ENCODE assay signal across 11 cellular contexts in the genomic region with DNA sequence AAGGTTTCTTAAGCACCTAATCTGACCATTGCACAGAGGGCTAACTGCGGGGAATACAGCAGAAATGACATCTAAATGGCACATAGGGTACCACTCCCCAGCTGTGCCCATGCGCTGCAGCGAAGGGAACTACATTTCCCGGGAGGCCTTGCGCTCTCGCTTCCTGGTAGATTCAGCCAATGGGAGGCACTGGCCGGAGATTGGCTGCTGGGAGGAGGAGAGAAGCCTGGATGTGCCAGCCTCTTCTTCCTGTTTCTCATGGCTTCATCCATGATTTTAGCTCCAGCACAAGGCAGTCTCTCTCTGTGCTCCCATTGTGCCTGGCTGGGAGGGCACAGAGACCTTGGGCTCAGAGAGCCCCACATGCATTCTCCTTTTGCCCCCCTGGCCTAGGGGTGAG.
DNase-seq lines count a peak whose midpoint lies in the region; ATAC-seq, FAIRE-seq and TF ChIP-seq lines count a peak whose summit lies in the region.
"Had no signal": no experiment of that assay in that cellular context is flagged by ENCODE, and none has a peak within 500 bp of the region (broad histone marks: within the 10 kb centered on the region; RNA-seq: fewer than 3 reads in every experiment).

No MANE protein-coding gene starts in this region.

- TF ChIP-seq CTCF in body of pancreas (IDR thresholded peaks at IDR 0.05) = no peak
- TF ChIP-seq CTCF in HepG2 (CRISPR knock-in tag; IDR thresholded peaks at IDR 0.05) = no peak
- no peak for TF ChIP-seq CTCF in GM10266 (IDR thresholded peaks at IDR 0.05; ENCODE audit: control insufficient read depth, insufficient read depth, low read depth, missing control alignments)

- H3K9me3 ChIP-seq in body of pancreas (no peaks in the 10 kb centered on the region), HepG2 (ENCODE audit: low read length) (no peaks in the 10 kb centered on the region)
- H3K9me3 ChIP-seq: upper lobe of left lung had no signal

- TF ChIP-seq RAD21 in HepG2 (CRISPR knock-in tag; IDR thresholded peaks at IDR 0.05) = no peak

- peak; percentile 49 for ATAC-seq in body of pancreas
- ATAC-seq in HepG2 = peak; percentile 58
- ATAC-seq in HG03432 (IDR thresholded peaks at IDR 0.05; ENCODE audit: unreplicated experiment) = no peak
- no peak for ATAC-seq in GM21723 (IDR thresholded peaks at IDR 0.05; ENCODE audit: unreplicated experiment)

- H3K9ac ChIP-seq in HepG2 (ENCODE audit: insufficient read depth, low read depth, low read length) = no peak overlapping the region

- no peak overlapping the region for H2AFZ ChIP-seq in HepG2 (ENCODE audit: low read length)

- in situ Hi-C loops in HepG2 (cut with HindIII; ENCODE audit: extremely low pct_ligation_motif_present, low pct_unique_long_range_greater_than_20kb) = loop anchor here (5.0 kb wide), 2 partner anchors 234 to 349 kb away; no protein-coding TSS in a partner anchor

- DNase-seq in NCI-H1417 (lab: John Stamatoyannopoulos, UW) (peak; percentile 22 to 68 (median 55)), NCI-H1417 treated with DMSO at 0.1 percent for 48 hours (lab: John Stamatoyannopoulos, UW) (no peak), NCI-H2081 (lab: John Stamatoyannopoulos, UW) (peak; percentile 82 to 88), body of pancreas (peak; percentile 40 to 63 (median 55)), HepG2 (ENCODE audit: low spot score) (peak; percentile 32), GM10266 (ENCODE audit: extremely low spot score) (no peak)

- H3K79me2 ChIP-seq in HepG2 (ENCODE audit: insufficient read depth, low read length) = no peaks in the 10 kb centered on the region

- no peak for TF ChIP-seq POLR2A in body of pancreas (IDR thresholded peaks at IDR 0.05)
- no peak for TF ChIP-seq POLR2A in HepG2 (IDR thresholded peaks at IDR 0.05; ENCODE audit: insufficient read depth in 1 of 2, low read depth in 2 of 2, low read length in 2 of 2)

- no peaks in the 10 kb centered on the region for H4K20me1 ChIP-seq in HepG2 (ENCODE audit: insufficient read depth, low read length)

- H3K4me1 ChIP-seq in body of pancreas (no peaks in the 10 kb centered on the region), HepG2 (ENCODE audit: insufficient read depth, low read length) (peaks cover 8% of the 10 kb centered on the region)

- FAIRE-seq in HepG2 (lab: Jason Lieb, UNC) = peak; percentile 63
- FAIRE-seq: A204.1, islet of Langerhans had no signal

- H3K36me3 ChIP-seq in body of pancreas (replicated peaks in 1 of 2; ENCODE audit: insufficient read depth in 1 of 2, low read depth in 2 of 2) (no peaks in the 10 kb centered on the region), HepG2 (replicated peaks in 1 of 2; ENCODE audit: control insufficient read depth in 1 of 2, insufficient read depth in 2 of 2, low read length in 2 of 2) (no peaks in the 10 kb centered on the region)
- H3K36me3 ChIP-seq: upper lobe of left lung had no signal

- H3K27me3 ChIP-seq in body of pancreas = no peaks in the 10 kb centered on the region
- H3K27me3 ChIP-seq in HepG2 (ENCODE audit: control insufficient read depth in 1 of 2, insufficient read depth in 2 of 2, low read length in 2 of 2) = peaks cover 0 to 3% of the 10 kb centered on the region in 2 experiments; a peak in 1 of 5 replicates
- H3K27me3 ChIP-seq: upper lobe of left lung had no signal

- H3K27ac ChIP-seq in body of pancreas (no peak overlapping the region), HepG2 (ENCODE audit: extremely low read length, insufficient read depth, low read length) (no peak overlapping the region)
- H3K27ac ChIP-seq: upper lobe of left lung had no signal

- no TSS peak for BruUV-seq in HepG2 (replicated peaks; lab: Mats Ljungman, UMichigan)

- H3K4me3 ChIP-seq in body of pancreas (no peak overlapping the region), HepG2 (replicated peaks in 1 of 3; ENCODE audit: insufficient read depth in 1 of 3, low read depth in 2 of 3, low read length in 3 of 3) (no peak overlapping the region)
- H3K4me3 ChIP-seq: upper lobe of left lung had no signal

- CTCF ChIA-PET in HepG2 (lab: Yijun Ruan, JAX; ENCODE audit: low intra/inter-chr PET ratio, low total read pairs) = interaction anchor here (7.5 kb wide), 1 partner anchor 350 kb away, joined by 231 read pairs; no protein-coding TSS in a partner anchor

- WGBS in body of pancreas, 2 donors = 23 to 32% methylated on average over 7 of the region's 7 CpGs
- WGBS in HepG2 (ENCODE audit: low lambda C conversion rate) = 11% methylated on average over 7 of the region's 7 CpGs

- H3K4me2 ChIP-seq in HepG2 (ENCODE audit: low read depth, low read length) = no peak overlapping the region

- TF ChIP-seq EP300 in HepG2 (IDR thresholded peaks at IDR 0.05; ENCODE audit: low read depth in 2 of 2, low read length in 2 of 2) (no peak), HepG2 (CRISPR knock-in tag; IDR thresholded peaks at IDR 0.05; ENCODE audit: borderline replicate concordance) (no peak)

- POLR2A ChIA-PET in HepG2 (lab: Yijun Ruan, JAX) = no interaction called here

- intact Hi-C loops in body of pancreas (cut with DNase I) = loop anchor here (5.0 to 10.0 kb wide), 2 partner anchors 231 to 354 kb away; no protein-coding TSS in a partner anchor
- intact Hi-C loops in HepG2 (cut with micrococcal nuclease; ENCODE audit: unreplicated experiment) = no loop called here

TF ChIP-seq in HepG2, 621 proteins besides CTCF, POLR2A, EP300 and RAD21 (continues in another document):
- TF ChIP-seq, protein P1, sequence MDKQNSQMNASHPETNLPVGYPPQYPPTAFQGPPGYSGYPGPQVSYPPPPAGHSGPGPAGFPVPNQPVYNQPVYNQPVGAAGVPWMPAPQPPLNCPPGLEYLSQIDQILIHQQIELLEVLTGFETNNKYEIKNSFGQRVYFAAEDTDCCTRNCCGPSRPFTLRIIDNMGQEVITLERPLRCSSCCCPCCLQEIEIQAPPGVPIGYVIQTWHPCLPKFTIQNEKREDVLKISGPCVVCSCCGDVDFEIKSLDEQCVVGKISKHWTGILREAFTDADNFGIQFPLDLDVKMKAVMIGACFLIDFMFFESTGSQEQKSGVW (CRISPR knock-in tag; IDR thresholded peaks at IDR 0.05; ENCODE audit: borderline replicate concordance) = no peak
- no peak for TF ChIP-seq AKAP8 (CRISPR knock-in tag; IDR thresholded peaks at IDR 0.05)
- peak; percentile 61 for TF ChIP-seq HCFC1 (IDR thresholded peaks at IDR 0.05; ENCODE audit: low read depth, low read length)
- TF ChIP-seq THAP11 (CRISPR knock-in tag; IDR thresholded peaks at IDR 0.05) = peak; percentile 98
- TF ChIP-seq ZNF235 (CRISPR knock-in tag; IDR thresholded peaks at IDR 0.05; ENCODE audit: borderline replicate concordance) = no peak
- TF ChIP-seq GABPB1 (CRISPR knock-in tag; IDR thresholded peaks at IDR 0.05) = peak; percentile 89
- TF ChIP-seq TP53 (CRISPR knock-in tag; conservative IDR thresholded peaks at IDR 0.05) = no peak
- no peak for TF ChIP-seq ZNF264 (CRISPR knock-in tag; IDR thresholded peaks at IDR 0.05)
- TF ChIP-seq, protein P2, sequence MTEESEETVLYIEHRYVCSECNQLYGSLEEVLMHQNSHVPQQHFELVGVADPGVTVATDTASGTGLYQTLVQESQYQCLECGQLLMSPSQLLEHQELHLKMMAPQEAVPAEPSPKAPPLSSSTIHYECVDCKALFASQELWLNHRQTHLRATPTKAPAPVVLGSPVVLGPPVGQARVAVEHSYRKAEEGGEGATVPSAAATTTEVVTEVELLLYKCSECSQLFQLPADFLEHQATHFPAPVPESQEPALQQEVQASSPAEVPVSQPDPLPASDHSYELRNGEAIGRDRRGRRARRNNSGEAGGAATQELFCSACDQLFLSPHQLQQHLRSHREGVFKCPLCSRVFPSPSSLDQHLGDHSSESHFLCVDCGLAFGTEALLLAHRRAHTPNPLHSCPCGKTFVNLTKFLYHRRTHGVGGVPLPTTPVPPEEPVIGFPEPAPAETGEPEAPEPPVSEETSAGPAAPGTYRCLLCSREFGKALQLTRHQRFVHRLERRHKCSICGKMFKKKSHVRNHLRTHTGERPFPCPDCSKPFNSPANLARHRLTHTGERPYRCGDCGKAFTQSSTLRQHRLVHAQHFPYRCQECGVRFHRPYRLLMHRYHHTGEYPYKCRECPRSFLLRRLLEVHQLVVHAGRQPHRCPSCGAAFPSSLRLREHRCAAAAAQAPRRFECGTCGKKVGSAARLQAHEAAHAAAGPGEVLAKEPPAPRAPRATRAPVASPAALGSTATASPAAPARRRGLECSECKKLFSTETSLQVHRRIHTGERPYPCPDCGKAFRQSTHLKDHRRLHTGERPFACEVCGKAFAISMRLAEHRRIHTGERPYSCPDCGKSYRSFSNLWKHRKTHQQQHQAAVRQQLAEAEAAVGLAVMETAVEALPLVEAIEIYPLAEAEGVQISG (CRISPR knock-in tag; IDR thresholded peaks at IDR 0.05) = 0 out of 2 replicates have a peak, but pooled peaks have one; percentile 26
- peak; percentile 92 for TF ChIP-seq NFYB (CRISPR knock-in tag; IDR thresholded peaks at IDR 0.05)
- no peak for TF ChIP-seq ZNF251 (CRISPR knock-in tag; IDR thresholded peaks at IDR 0.05)
- peak; percentile 45; the same call in 1 of the 2 replicates for TF ChIP-seq ELF3 (CRISPR knock-in tag; IDR thresholded peaks at IDR 0.05)
- TF ChIP-seq GABPA (IDR thresholded peaks at IDR 0.05; ENCODE audit: low read depth, low read length) = peak; percentile 64
- peak; percentile 88 for TF ChIP-seq GABPA (CRISPR knock-in tag; IDR thresholded peaks at IDR 0.05; ENCODE audit: low read depth)
- 0 out of 2 replicates have a peak, but pooled peaks have one; percentile 13 for TF ChIP-seq CREM (IDR thresholded peaks at IDR 0.05)
- no peak for TF ChIP-seq CREM (CRISPR knock-in tag; IDR thresholded peaks at IDR 0.05)
- TF ChIP-seq ZNF543 (CRISPR knock-in tag; IDR thresholded peaks at IDR 0.05) = no peak
- TF ChIP-seq, protein P3, sequence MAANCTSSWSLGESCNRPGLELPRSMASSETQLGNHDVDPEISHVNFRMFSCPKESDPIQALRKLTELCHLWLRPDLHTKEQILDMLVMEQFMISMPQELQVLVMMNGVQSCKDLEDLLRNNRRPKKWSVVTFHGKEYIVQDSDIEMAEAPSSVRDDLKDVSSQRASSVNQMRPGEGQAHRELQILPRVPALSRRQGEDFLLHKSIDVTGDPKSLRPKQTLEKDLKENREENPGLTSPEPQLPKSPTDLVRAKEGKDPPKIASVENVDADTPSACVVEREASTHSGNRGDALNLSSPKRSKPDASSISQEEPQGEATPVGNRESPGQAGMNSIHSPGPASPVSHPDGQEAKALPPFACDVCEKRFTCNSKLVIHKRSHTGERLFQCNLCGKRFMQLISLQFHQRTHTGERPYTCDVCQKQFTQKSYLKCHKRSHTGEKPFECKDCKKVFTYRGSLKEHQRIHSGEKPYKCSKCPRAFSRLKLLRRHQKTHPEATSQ (CRISPR knock-in tag; IDR thresholded peaks at IDR 0.05; ENCODE audit: borderline replicate concordance) = no peak
- TF ChIP-seq RCOR2 (CRISPR knock-in tag; IDR thresholded peaks at IDR 0.05) = no peak
- peak; percentile 87 for TF ChIP-seq NFYC (CRISPR knock-in tag; IDR thresholded peaks at IDR 0.05)
- TF ChIP-seq MYC (CRISPR knock-in tag; IDR thresholded peaks at IDR 0.05; ENCODE audit: borderline replicate concordance) = no peak
- no peak for TF ChIP-seq REXO4 (CRISPR knock-in tag; IDR thresholded peaks at IDR 0.05; ENCODE audit: borderline replicate concordance)
- peak; percentile 89 for TF ChIP-seq ELF1 (CRISPR knock-in tag; IDR thresholded peaks at IDR 0.05)

Comparison
In these comparisons a context has a peak if more than half of its experiments do, and no peak if none do; other contexts are left out.
1. DNase-seq: peak in NCI-H1417 (3 of 3), NCI-H2081 (2 of 2), body of pancreas (4 of 4) and HepG2 (single experiment); none in NCI-H1417 treated with DMSO at 0.1 percent for 48 hours (single experiment) and GM10266 (single experiment).
2. ATAC-seq: peak in body of pancreas (single experiment) and HepG2 (single experiment); none in HG03432 (single experiment) and GM21723 (single experiment).